1 cellular context compared by ENCODE assay signal in the genomic region with DNA sequence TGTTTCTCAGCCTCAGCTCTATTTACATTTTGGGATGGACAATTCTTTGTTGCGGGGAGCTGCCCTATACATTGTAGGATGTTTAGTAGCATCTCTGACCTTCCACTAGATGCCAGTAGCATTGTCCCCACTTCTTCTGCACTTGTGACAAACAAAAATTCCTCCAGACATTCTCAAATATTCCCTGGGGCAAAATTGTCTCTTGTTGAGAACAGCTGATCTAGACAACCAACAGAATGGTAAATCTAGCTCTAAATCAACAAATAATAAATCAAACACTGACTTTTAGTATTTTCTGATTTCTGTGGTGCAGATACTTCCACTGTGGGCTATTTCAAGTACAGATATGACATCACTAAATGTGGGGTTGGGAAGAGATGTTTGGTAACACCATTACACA.
TF ChIP-seq lines count a peak whose summit lies in the region.

No MANE protein-coding gene starts in this region.

TF ChIP-seq in HCT116, 20 proteins besides CTCF, POLR2A, EP300 and RAD21 (continued from another document):
- TF ChIP-seq, protein P1, sequence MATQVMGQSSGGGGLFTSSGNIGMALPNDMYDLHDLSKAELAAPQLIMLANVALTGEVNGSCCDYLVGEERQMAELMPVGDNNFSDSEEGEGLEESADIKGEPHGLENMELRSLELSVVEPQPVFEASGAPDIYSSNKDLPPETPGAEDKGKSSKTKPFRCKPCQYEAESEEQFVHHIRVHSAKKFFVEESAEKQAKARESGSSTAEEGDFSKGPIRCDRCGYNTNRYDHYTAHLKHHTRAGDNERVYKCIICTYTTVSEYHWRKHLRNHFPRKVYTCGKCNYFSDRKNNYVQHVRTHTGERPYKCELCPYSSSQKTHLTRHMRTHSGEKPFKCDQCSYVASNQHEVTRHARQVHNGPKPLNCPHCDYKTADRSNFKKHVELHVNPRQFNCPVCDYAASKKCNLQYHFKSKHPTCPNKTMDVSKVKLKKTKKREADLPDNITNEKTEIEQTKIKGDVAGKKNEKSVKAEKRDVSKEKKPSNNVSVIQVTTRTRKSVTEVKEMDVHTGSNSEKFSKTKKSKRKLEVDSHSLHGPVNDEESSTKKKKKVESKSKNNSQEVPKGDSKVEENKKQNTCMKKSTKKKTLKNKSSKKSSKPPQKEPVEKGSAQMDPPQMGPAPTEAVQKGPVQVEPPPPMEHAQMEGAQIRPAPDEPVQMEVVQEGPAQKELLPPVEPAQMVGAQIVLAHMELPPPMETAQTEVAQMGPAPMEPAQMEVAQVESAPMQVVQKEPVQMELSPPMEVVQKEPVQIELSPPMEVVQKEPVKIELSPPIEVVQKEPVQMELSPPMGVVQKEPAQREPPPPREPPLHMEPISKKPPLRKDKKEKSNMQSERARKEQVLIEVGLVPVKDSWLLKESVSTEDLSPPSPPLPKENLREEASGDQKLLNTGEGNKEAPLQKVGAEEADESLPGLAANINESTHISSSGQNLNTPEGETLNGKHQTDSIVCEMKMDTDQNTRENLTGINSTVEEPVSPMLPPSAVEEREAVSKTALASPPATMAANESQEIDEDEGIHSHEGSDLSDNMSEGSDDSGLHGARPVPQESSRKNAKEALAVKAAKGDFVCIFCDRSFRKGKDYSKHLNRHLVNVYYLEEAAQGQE (IDR thresholded peaks at IDR 0.05; ENCODE audit: low read depth), result no peak
- TF ChIP-seq SP1 (IDR thresholded peaks at IDR 0.05; ENCODE audit: low read depth) (no peak), SIN3A (IDR thresholded peaks at IDR 0.05; ENCODE audit: low read depth) (no peak), FOSL1 (IDR thresholded peaks at IDR 0.05; ENCODE audit: low read depth) (no peak), EZH2phosphoT487 (IDR thresholded peaks at IDR 0.05; ENCODE audit: borderline replicate concordance) (no peak), EGR1 (IDR thresholded peaks at IDR 0.05; ENCODE audit: low read depth) (no peak), TCF7L2 (IDR thresholded peaks at IDR 0.05; ENCODE audit: borderline replicate concordance, extremely low read depth, insufficient read depth, insufficient read length) (no peak), POLR2AphosphoS5 (IDR thresholded peaks at IDR 0.05; ENCODE audit: low read depth, low read length) (no peak), ELF1 (IDR thresholded peaks at IDR 0.05; ENCODE audit: borderline replicate concordance, low read depth) (no peak)
